Comparison of ENCODE assay signal across 8 cellular contexts in the genomic region with DNA sequence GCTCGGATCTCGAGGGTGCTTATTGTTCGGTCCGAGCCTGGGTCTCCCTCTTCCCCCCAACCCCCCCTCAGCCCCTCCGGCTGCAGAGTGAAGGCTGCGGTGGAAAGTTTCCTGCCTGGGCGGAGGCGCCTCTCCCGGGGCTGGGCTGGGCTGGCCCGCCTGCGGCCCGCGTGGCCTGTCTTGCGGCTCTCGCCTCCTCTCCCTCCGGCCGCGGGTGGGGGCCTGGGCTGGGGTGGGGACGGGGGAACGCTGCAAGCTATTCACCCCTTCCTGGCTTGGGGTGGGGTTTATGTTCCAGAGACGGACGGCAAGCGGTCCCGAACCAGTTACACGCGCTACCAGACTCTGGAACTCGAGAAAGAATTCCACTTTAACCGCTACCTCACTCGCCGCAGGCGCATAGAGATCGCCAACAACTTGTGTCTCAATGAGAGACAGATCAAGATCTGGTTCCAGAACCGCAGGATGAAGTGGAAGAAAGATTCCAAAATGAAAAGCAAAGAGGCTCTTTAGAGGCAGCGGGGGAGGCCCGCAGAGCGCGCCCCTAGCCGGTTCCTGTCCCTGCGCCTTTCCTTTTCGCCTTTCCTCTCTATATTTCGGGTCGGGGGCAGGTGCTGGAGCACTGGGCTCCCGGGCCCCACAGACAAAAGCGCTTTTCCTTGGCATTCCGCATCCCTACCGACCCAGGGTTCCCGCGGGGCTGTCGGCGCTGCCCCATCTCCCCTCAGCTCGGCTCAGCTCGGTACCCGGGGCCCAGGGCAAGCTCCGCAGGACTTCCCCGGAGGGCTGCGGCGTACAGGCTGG. TPM values are rescaled to one million over a fixed set of nuclear protein-coding genes. Genes with fewer than 3 reads are reported as not detected.
A peak's percentile ranks its signal among the peaks of the same experiment; 100 is the strongest.
DNase-seq lines count a peak whose midpoint lies in the region; TF ChIP-seq lines count a peak whose summit lies in the region.
"Had no signal": no experiment of that assay in that cellular context is flagged by ENCODE, and none has a peak within 500 bp of the region (broad histone marks: within the 10 kb centered on the region; RNA-seq: fewer than 3 reads in every experiment).

No MANE protein-coding gene starts in this region.

- H3K4me3 ChIP-seq in HFF-Myc (replicated peaks; ENCODE audit: low read depth, low read length): peak overlapping the region; percentile 34
- H3K4me3 ChIP-seq in breast epithelium: peak overlapping the region; percentile 45 to 73 (median 59)
- peak overlapping the region; percentile 18 for H3K4me3 ChIP-seq in rectal smooth muscle tissue (ENCODE audit: low read length)
- H3K4me3 ChIP-seq: SJSA1 had no signal

- H3K27me3 ChIP-seq in breast epithelium (no peaks in the 10 kb centered on the region), rectal smooth muscle tissue (ENCODE audit: control insufficient read depth, insufficient read depth, low read length) (peaks cover 44% of the 10 kb centered on the region)
- H3K27me3 ChIP-seq: SJSA1 had no signal

- no peak for TF ChIP-seq CTCF in HFF-Myc (IDR thresholded peaks at IDR 0.05; ENCODE audit: low read depth, low read length, missing control alignments)
- TF ChIP-seq CTCF in breast epithelium (IDR thresholded peaks at IDR 0.05): no peak

- H3K9me3 ChIP-seq in breast epithelium: no peaks in the 10 kb centered on the region
- H3K9me3 ChIP-seq: SJSA1 had no signal

- peaks cover 5 to 12% of the 10 kb centered on the region in 2 donors for H3K4me1 ChIP-seq in breast epithelium
- no peaks in the 10 kb centered on the region for H3K4me1 ChIP-seq in rectal smooth muscle tissue (ENCODE audit: control insufficient read depth, insufficient read depth, low read length)
- H3K4me1 ChIP-seq: SJSA1 had no signal

- DNase-seq in HFF-Myc (ENCODE audit: extremely low read depth, low read depth): no peak
- DNase-seq in breast epithelium (ENCODE audit: low spot score in 2 of 2): no peak
- no peak for DNase-seq in A172 (ENCODE audit: low spot score)
- no peak for DNase-seq in posterior vena cava (ENCODE audit: low spot score)
- DNase-seq in NCI-H2081 (lab: John Stamatoyannopoulos, UW): no peak
- DNase-seq: cortex of kidney had no signal

- H3K9ac ChIP-seq in rectal smooth muscle tissue (ENCODE audit: low read length): no peak overlapping the region

- peak overlapping the region; percentile 52 to 71 for H3K27ac ChIP-seq in breast epithelium
- no peak overlapping the region for H3K27ac ChIP-seq in rectal smooth muscle tissue (ENCODE audit: low read depth, low read length)
- H3K27ac ChIP-seq: SJSA1 had no signal

- intact Hi-C loops in breast epithelium (cut with DNase I; ENCODE audit: low total_unique reads) (no loop called here), posterior vena cava (cut with DNase I) (loop anchor here (5.0 kb wide), 3 partner anchors 98 to 158 kb away; no protein-coding TSS in a partner anchor)

- H3K36me3 ChIP-seq in breast epithelium (no peaks in the 10 kb centered on the region), rectal smooth muscle tissue (ENCODE audit: control insufficient read depth, insufficient read depth, low read length) (no peaks in the 10 kb centered on the region)

- no peak for TF ChIP-seq POLR2A in breast epithelium (IDR thresholded peaks at IDR 0.05)

RNA-seq across cellular contexts. Expression of gene HOXC5, which starts 1.3 kb away (rescaled TPM):
- under 1 TPM; 0.73 to 0.98 (median 0.96) TPM for total RNA-seq in breast epithelium
- 0.57 TPM in 1 of 2 replicates, not detected in the other for total RNA-seq in A172 (2014; rRNA removed; shearing (Covaris generic))
- 1 to 10 TPM; 2.9 to 5.6 TPM for total RNA-seq in posterior vena cava
- total RNA-seq: SJSA1 had no signal

RNA-seq across cellular contexts. Expression of gene HOXC6, which starts 5.9 kb away (rescaled TPM):
- 1 to 10 TPM; 3.3 to 4.1 (median 4.0) TPM for total RNA-seq in breast epithelium
- 0.31 and 2.5 TPM in 2 replicates for total RNA-seq in A172 (2014; rRNA removed; shearing (Covaris generic))
- 10 to 100 TPM; 23.5 to 31.1 TPM for total RNA-seq in posterior vena cava

RNA-seq across cellular contexts. Expression of gene HOXC4, which starts 19.5 kb away (rescaled TPM):
- total RNA-seq in breast epithelium (1 to 10 TPM; 1.8 to 2.3 (median 1.9) TPM), posterior vena cava (10 to 100 TPM; 17.1 to 19.4 TPM)
- total RNA-seq in A172 (2014; rRNA removed; shearing (Covaris generic)): not detected in 2 replicates

RNA-seq across cellular contexts. Expression of gene HOXC8, which starts 25.4 kb away (rescaled TPM):
- total RNA-seq in breast epithelium (1 to 10 TPM in 2 of 3 donors, under 1 TPM in 1; 0.73 to 5.4 (median 2.0) TPM), posterior vena cava (10 to 100 TPM; 13.5 to 22.4 TPM)
- total RNA-seq in A172 (2014; rRNA removed; shearing (Covaris generic)): not detected in 2 replicates

RNA-seq across cellular contexts. Expression of gene HOXC9, which starts 34.2 kb away (rescaled TPM):
- total RNA-seq in breast epithelium (10 to 100 TPM in 1 of 3 donors, 1 to 10 TPM in 2; 3.8 to 16.8 (median 4.6) TPM), posterior vena cava (10 to 100 TPM in 1 of 2 donors, 1 to 10 TPM in 1; 7.0 to 12.0 TPM)
- 6.3 and 11.0 TPM in 2 replicates for total RNA-seq in A172 (2014; rRNA removed; shearing (Covaris generic))

Comparison
In these comparisons a context has a peak if more than half of its experiments do, and no peak if none do; other contexts are left out.
1. RNA of gene HOXC4, which starts 19.5 kb away (total RNA-seq): 17.1 to 19.4 TPM in posterior vena cava; 1.8 to 2.3 TPM in breast epithelium and not detected in A172; every median in the first group is over 4 times any median in the second.
2. Peak in every context shown above with its lines, with median percentiles within 50 percentile points of each other: H3K4me3 ChIP-seq.